Comparison of ENCODE assay signal across 8 cellular contexts in genomic region chrX:53831662-53832635, GRCh38.
DNase-seq lines count a peak whose midpoint lies in the region; ATAC-seq and TF ChIP-seq lines count a peak whose summit lies in the region.

No MANE protein-coding gene starts in this region.

- intact Hi-C loops in dorsolateral prefrontal cortex (cut with DNase I) = no loop called here
- intact Hi-C loops in uterus (cut with DNase I; ENCODE audit: low total_unique reads) = no loop called here

- no peaks in the 10 kb centered on the region for H3K9me3 ChIP-seq in DOHH2 (ENCODE audit: control insufficient read depth, insufficient read depth, low read length)
- H3K9me3 ChIP-seq in uterus = no peaks in the 10 kb centered on the region

- no peaks in the 10 kb centered on the region for H4K20me1 ChIP-seq in DOHH2 (ENCODE audit: control insufficient read depth, insufficient read depth, low read depth, low read length)

- H3K9me2 ChIP-seq in DOHH2 (replicated peaks; ENCODE audit: control insufficient read depth, low read length) = no peaks in the 10 kb centered on the region

- H3K4me3 Mint-ChIP-seq in nephron progenitor cell = no peak overlapping the region

- H3K79me2 ChIP-seq in DOHH2 (ENCODE audit: control insufficient read depth, low read length) = no peaks in the 10 kb centered on the region

- DNase-seq in MV-4-11 (lab: John Stamatoyannopoulos, UW) (peak; percentile 24), dorsolateral prefrontal cortex (no peak), nephron progenitor cell (peak; percentile 19), uterus (no peak)
- DNase-seq in activated CD4-positive, CD25-positive, alpha-beta regulatory T cell (lab: John Stamatoyannopoulos, UW) = peak in 3 of 4 experiments; percentile 1 to 8 (median 1)

- H3K4me2 ChIP-seq in DOHH2 (ENCODE audit: low read length) = no peak overlapping the region

- H3K36me3 Mint-ChIP-seq in nephron progenitor cell (ENCODE audit: low read depth) = no peaks in the 10 kb centered on the region

- H3K27ac Mint-ChIP-seq in nephron progenitor cell = no peak overlapping the region

- H3K4me1 Mint-ChIP-seq in nephron progenitor cell = no peaks in the 10 kb centered on the region

- no peaks in the 10 kb centered on the region for H3F3A ChIP-seq in DOHH2 (ENCODE audit: control insufficient read depth, insufficient read depth)

- H3K27me3 ChIP-seq in DOHH2 (ENCODE audit: control insufficient read depth, low read length) (no peaks in the 10 kb centered on the region), dorsolateral prefrontal cortex (peaks cover 0 to 2% (median 0%) of the 10 kb centered on the region in 45 donors), uterus (no peaks in the 10 kb centered on the region)

- ATAC-seq in GM21528 (IDR thresholded peaks at IDR 0.05; ENCODE audit: low FRiP score, unreplicated experiment) = peak; percentile 68
- ATAC-seq in GM19397 (IDR thresholded peaks at IDR 0.05; ENCODE audit: unreplicated experiment) = no peak

- TF ChIP-seq CTCF in DOHH2 (IDR thresholded peaks at IDR 0.05; ENCODE audit: low read depth, low read length, poor library complexity, severe bottlenecking) (peak; percentile 49), dorsolateral prefrontal cortex (IDR thresholded peaks at IDR 0.05 in 54 of 56, conservative IDR thresholded peaks at IDR 0.05 in 2 of 56; ENCODE audit: low read depth in 1 of 56, partially characterized antibody in 56 of 56) (peak in 31 of 56 donors; percentile 7 to 46 (median 25)), nephron progenitor cell (IDR thresholded peaks at IDR 0.05) (peak; percentile 29), uterus (IDR thresholded peaks at IDR 0.05) (no peak)

- TF ChIP-seq POLR2A in uterus (IDR thresholded peaks at IDR 0.05) = no peak

- no peak overlapping the region for H3K27ac ChIP-seq in DOHH2 (ENCODE audit: low read depth, low read length)
- H3K27ac ChIP-seq in dorsolateral prefrontal cortex = no peak overlapping the region
- no peak overlapping the region for H3K27ac ChIP-seq in uterus

- H3K4me1 ChIP-seq in DOHH2 (ENCODE audit: control insufficient read depth, low read length) = no peaks in the 10 kb centered on the region
- H3K4me1 ChIP-seq in uterus = no peaks in the 10 kb centered on the region

- no peak overlapping the region for H3K4me3 ChIP-seq in DOHH2 (ENCODE audit: low read length)
- H3K4me3 ChIP-seq in dorsolateral prefrontal cortex = no peak overlapping the region
- no peak overlapping the region for H3K4me3 ChIP-seq in uterus

- H3K9me3 Mint-ChIP-seq in nephron progenitor cell = peaks cover 54% of the 10 kb centered on the region

- H3K27me3 Mint-ChIP-seq in nephron progenitor cell (ENCODE audit: low read depth, poor library complexity) = peaks cover 13% of the 10 kb centered on the region

- H3K36me3 ChIP-seq in DOHH2 (ENCODE audit: control insufficient read depth, low read length) (no peaks in the 10 kb centered on the region), uterus (no peaks in the 10 kb centered on the region)

Comparison
In these comparisons a context has a peak if more than half of its experiments do, and no peak if none do; other contexts are left out.
1. CTCF ChIP-seq: peak in DOHH2 (single experiment), dorsolateral prefrontal cortex (31 of 56) and nephron progenitor cell (single experiment); none in uterus (0 of 4).
2. DNase-seq: peak in MV-4-11 (single experiment), activated CD4-positive, CD25-positive, alpha-beta regulatory T cell (3 of 4) and nephron progenitor cell (single experiment); none in dorsolateral prefrontal cortex (0 of 10) and uterus (0 of 2).